14 cellular contexts compared by ENCODE assay signal in genomic region chr15:66708389-66708788, GRCh38.
"Had no signal": no experiment of that assay in that cellular context is flagged by ENCODE, and none has a peak within 500 bp of the region (broad histone marks: within the 10 kb centered on the region; RNA-seq: fewer than 3 reads in every experiment).

No MANE protein-coding gene starts in this region.

- H3K36me3 ChIP-seq: brain microvascular endothelial cell had no signal

- ATAC-seq: activated naive CD4-positive, alpha-beta T cell treated with anti-CD3 and anti-CD28 coated beads, Interleukin-2, amount 50 U/mL, for 72 hours; esophagus mucosa; natural killer cell treated with Interleukin-12 subunit alpha and Interleukin-12 subunit beta and Interleukin-15 and Interleukin-18, amount 100 ng/mL, for 72 hours; T-helper 17 cell had no signal

- DNase-seq: activated CD4-positive, alpha-beta T cell treated with anti-CD3 and anti-CD28 coated beads, Interleukin-2, amount 50 U/mL, for 1 hour; activated effector memory CD4-positive, alpha-beta T cell treated with anti-CD3 and anti-CD28 coated beads, Interleukin-2, amount 50 U/mL, for 16 hours; amniotic stem cell; brain microvascular endothelial cell; cerebellar nuclear complex; dermis blood vessel endothelial cell; hypothalamus; kidney glomerular epithelial cell; mammary epithelial cell; T-helper 17 cell had no signal

- FAIRE-seq: TTC549 had no signal

- H3K4me3 Mint-ChIP-seq: natural killer cell treated with Interleukin-12 subunit alpha and Interleukin-12 subunit beta and Interleukin-15 and Interleukin-18, amount 100 ng/mL, for 72 hours; T-helper 17 cell had no signal

- H3K36me3 Mint-ChIP-seq: natural killer cell treated with Interleukin-12 subunit alpha and Interleukin-12 subunit beta and Interleukin-15 and Interleukin-18, amount 100 ng/mL, for 72 hours had no signal

- H3K27me3 ChIP-seq: brain microvascular endothelial cell had no signal

- H3K27ac ChIP-seq: brain microvascular endothelial cell had no signal

- H3K27ac Mint-ChIP-seq: activated naive CD4-positive, alpha-beta T cell treated with anti-CD3 and anti-CD28 coated beads, Interleukin-2, amount 50 U/mL, for 72 hours; natural killer cell treated with Interleukin-12 subunit alpha and Interleukin-12 subunit beta and Interleukin-15 and Interleukin-18, amount 100 ng/mL, for 72 hours; T-helper 17 cell had no signal

- H3K9me3 Mint-ChIP-seq: activated naive CD4-positive, alpha-beta T cell treated with anti-CD3 and anti-CD28 coated beads, Interleukin-2, amount 50 U/mL, for 72 hours; natural killer cell treated with Interleukin-12 subunit alpha and Interleukin-12 subunit beta and Interleukin-15 and Interleukin-18, amount 100 ng/mL, for 72 hours had no signal
